ENCODE assay signal across 1 cellular context in the genomic region with DNA sequence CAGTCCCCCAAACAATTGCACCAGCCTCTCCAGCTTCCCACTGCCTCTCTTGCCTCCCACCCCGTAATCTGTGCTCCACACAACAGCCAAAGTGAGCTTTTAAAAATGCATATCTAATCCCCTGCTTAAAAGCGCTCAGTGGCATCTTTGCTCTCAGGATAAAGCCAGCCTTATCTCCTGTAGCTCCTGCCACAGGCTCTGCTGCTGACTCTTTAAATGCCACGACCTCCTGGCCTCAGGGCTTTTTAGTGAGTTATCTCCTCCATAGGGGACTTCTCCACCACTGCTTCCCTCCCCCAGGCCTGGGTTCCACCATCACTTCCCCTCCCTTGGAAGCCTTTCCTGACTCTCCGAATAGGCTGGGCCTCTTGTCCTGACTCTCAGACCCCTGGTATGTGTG.
A peak's percentile ranks its signal among the peaks of the same experiment; 100 is the strongest.
TF ChIP-seq lines count a peak whose summit lies in the region.

No MANE protein-coding gene starts in this region.

TF ChIP-seq in K562, 482 proteins besides CTCF, POLR2A, EP300 and RAD21 (continued from another document and continues in another):
- 0 out of 2 replicates have a peak, but pooled peaks have one; percentile 34 for TF ChIP-seq ZNF766 (CRISPR knock-in tag; conservative IDR thresholded peaks at IDR 0.05)
- no peak for TF ChIP-seq PTBP1 (IDR thresholded peaks at IDR 0.05; ENCODE audit: low read depth, low read length)
- no peak for TF ChIP-seq SNIP1 (IDR thresholded peaks at IDR 0.05; ENCODE audit: low read depth)
- no peak for TF ChIP-seq ZFP36 (IDR thresholded peaks at IDR 0.05; ENCODE audit: low read depth, low read length, partially characterized antibody)
- TF ChIP-seq CBX8 (IDR thresholded peaks at IDR 0.05; ENCODE audit: borderline replicate concordance, extremely low read depth, low read depth, low read length, poor library complexity, severe bottlenecking) = no peak
- no peak for TF ChIP-seq LARP7 (IDR thresholded peaks at IDR 0.05)
- peak; percentile 17; the same call in 1 of the 2 replicates for TF ChIP-seq ATF3 (IDR thresholded peaks at IDR 0.05)
- no peak for TF ChIP-seq ATF3 (CRISPR knock-in tag; conservative IDR thresholded peaks at IDR 0.05)
- TF ChIP-seq HNRNPK (IDR thresholded peaks at IDR 0.05; ENCODE audit: low read depth, low read length, poor library complexity, severe bottlenecking) = no peak
- no peak for TF ChIP-seq SAFB (IDR thresholded peaks at IDR 0.05; ENCODE audit: borderline replicate concordance, low read depth, low read length)
- TF ChIP-seq MEF2A (IDR thresholded peaks at IDR 0.05; ENCODE audit: control insufficient read depth, low read depth, low read length) = no peak; the same call in 1 of the 2 replicates
- peak; percentile 87 for TF ChIP-seq FOXM1 (IDR thresholded peaks at IDR 0.05; ENCODE audit: low read depth)
- no peak for TF ChIP-seq FOXM1 (CRISPR knock-in tag; IDR thresholded peaks at IDR 0.05; ENCODE audit: low read depth)
- no peak for TF ChIP-seq HNRNPUL1 (IDR thresholded peaks at IDR 0.05; ENCODE audit: low read length)
- TF ChIP-seq ATF2 (CRISPR knock-in tag; IDR thresholded peaks at IDR 0.05) = no peak
- TF ChIP-seq HIVEP1 (CRISPR knock-in tag; IDR thresholded peaks at IDR 0.05) = no peak
- TF ChIP-seq MYNN (IDR thresholded peaks at IDR 0.05) = no peak
- TF ChIP-seq MYNN (CRISPR knock-in tag; IDR thresholded peaks at IDR 0.05) = no peak
- TF ChIP-seq LCOR (CRISPR knock-in tag; IDR thresholded peaks at IDR 0.05) = peak; percentile 40; the same call in 1 of the 2 replicates
- no peak for TF ChIP-seq KAT7 (CRISPR knock-in tag; IDR thresholded peaks at IDR 0.05; ENCODE audit: borderline replicate concordance)
- no peak for TF ChIP-seq NR3C1 (CRISPR knock-in tag; IDR thresholded peaks at IDR 0.05)
- TF ChIP-seq NCOA6 (IDR thresholded peaks at IDR 0.05) = no peak
- TF ChIP-seq ZC3H4 (CRISPR knock-in tag; IDR thresholded peaks at IDR 0.05; ENCODE audit: borderline replicate concordance) = no peak
- no peak for TF ChIP-seq ZNF780A (CRISPR knock-in tag; IDR thresholded peaks at IDR 0.05)
- TF ChIP-seq ZNF583 (CRISPR knock-in tag; IDR thresholded peaks at IDR 0.05) = no peak
- no peak for TF ChIP-seq TCF7L2 (IDR thresholded peaks at IDR 0.05; ENCODE audit: low read depth, low read length)
- TF ChIP-seq PRDM10 (IDR thresholded peaks at IDR 0.05; ENCODE audit: partially characterized antibody) = no peak
- no peak for TF ChIP-seq NFIX (CRISPR knock-in tag; IDR thresholded peaks at IDR 0.05; ENCODE audit: low read depth)
- TF ChIP-seq, protein P1, sequence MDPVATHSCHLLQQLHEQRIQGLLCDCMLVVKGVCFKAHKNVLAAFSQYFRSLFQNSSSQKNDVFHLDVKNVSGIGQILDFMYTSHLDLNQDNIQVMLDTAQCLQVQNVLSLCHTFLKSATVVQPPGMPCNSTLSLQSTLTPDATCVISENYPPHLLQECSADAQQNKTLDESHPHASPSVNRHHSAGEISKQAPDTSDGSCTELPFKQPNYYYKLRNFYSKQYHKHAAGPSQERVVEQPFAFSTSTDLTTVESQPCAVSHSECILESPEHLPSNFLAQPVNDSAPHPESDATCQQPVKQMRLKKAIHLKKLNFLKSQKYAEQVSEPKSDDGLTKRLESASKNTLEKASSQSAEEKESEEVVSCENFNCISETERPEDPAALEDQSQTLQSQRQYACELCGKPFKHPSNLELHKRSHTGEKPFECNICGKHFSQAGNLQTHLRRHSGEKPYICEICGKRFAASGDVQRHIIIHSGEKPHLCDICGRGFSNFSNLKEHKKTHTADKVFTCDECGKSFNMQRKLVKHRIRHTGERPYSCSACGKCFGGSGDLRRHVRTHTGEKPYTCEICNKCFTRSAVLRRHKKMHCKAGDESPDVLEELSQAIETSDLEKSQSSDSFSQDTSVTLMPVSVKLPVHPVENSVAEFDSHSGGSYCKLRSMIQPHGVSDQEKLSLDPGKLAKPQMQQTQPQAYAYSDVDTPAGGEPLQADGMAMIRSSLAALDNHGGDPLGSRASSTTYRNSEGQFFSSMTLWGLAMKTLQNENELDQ (CRISPR knock-in tag; IDR thresholded peaks at IDR 0.05; ENCODE audit: borderline replicate concordance) = no peak
- no peak for TF ChIP-seq ZFP30 (CRISPR knock-in tag; IDR thresholded peaks at IDR 0.05; ENCODE audit: borderline replicate concordance)
- no peak for TF ChIP-seq MAFF (IDR thresholded peaks at IDR 0.05; ENCODE audit: low read length)
- no peak for TF ChIP-seq PHF20 (IDR thresholded peaks at IDR 0.05; ENCODE audit: partially characterized antibody)
- no peak for TF ChIP-seq TRIM25 (IDR thresholded peaks at IDR 0.05; ENCODE audit: borderline replicate concordance)
- peak; percentile 39 to 46; a peak in 1 of 4 replicates for TF ChIP-seq MAZ (CRISPR knock-in tag; conservative IDR thresholded peaks at IDR 0.05 in 1 of 2, IDR thresholded peaks at IDR 0.05 in 1 of 2)
- TF ChIP-seq GMEB1 (CRISPR knock-in tag; IDR thresholded peaks at IDR 0.05) = no peak
- no peak for TF ChIP-seq TCF15 (CRISPR knock-in tag; IDR thresholded peaks at IDR 0.05)
- no peak for TF ChIP-seq ZNF609 (CRISPR knock-in tag; IDR thresholded peaks at IDR 0.05; ENCODE audit: borderline replicate concordance)
- TF ChIP-seq ZNF184 (CRISPR knock-in tag; IDR thresholded peaks at IDR 0.05) = no peak
- TF ChIP-seq, protein P2, sequence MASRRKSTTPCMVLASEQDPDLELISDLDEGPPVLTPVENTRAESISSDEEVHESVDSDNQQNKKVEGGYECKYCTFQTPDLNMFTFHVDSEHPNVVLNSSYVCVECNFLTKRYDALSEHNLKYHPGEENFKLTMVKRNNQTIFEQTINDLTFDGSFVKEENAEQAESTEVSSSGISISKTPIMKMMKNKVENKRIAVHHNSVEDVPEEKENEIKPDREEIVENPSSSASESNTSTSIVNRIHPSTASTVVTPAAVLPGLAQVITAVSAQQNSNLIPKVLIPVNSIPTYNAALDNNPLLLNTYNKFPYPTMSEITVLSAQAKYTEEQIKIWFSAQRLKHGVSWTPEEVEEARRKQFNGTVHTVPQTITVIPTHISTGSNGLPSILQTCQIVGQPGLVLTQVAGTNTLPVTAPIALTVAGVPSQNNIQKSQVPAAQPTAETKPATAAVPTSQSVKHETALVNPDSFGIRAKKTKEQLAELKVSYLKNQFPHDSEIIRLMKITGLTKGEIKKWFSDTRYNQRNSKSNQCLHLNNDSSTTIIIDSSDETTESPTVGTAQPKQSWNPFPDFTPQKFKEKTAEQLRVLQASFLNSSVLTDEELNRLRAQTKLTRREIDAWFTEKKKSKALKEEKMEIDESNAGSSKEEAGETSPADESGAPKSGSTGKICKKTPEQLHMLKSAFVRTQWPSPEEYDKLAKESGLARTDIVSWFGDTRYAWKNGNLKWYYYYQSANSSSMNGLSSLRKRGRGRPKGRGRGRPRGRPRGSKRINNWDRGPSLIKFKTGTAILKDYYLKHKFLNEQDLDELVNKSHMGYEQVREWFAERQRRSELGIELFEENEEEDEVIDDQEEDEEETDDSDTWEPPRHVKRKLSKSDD (conservative IDR thresholded peaks at IDR 0.05; ENCODE audit: low read length) = no peak
- no peak for TF ChIP-seq U2AF2 (optimal IDR thresholded peaks at IDR 0.05; ENCODE audit: low read depth, low read length)
